ENCODE assay signal across 2 cellular contexts in genomic region chr10:93337309-93337721, GRCh38.
TF ChIP-seq lines count a peak whose summit lies in the region.

No MANE protein-coding gene starts in this region.

TF ChIP-seq in GM12878, 131 proteins besides CTCF, POLR2A, EP300 and RAD21 (continued from another document):
- TF ChIP-seq MYB (IDR thresholded peaks at IDR 0.05; ENCODE audit: borderline replicate concordance, low read depth, low read length), result no peak
- TF ChIP-seq ZNF592 (IDR thresholded peaks at IDR 0.05), result no peak
- no peak for TF ChIP-seq NRF1 (conservative IDR thresholded peaks at IDR 0.05; ENCODE audit: low read depth, low read length)

TF ChIP-seq in HepG2, 621 proteins besides CTCF, POLR2A, EP300 and RAD21 (continued from another document):
- no peak for TF ChIP-seq HMGXB3 (CRISPR knock-in tag; IDR thresholded peaks at IDR 0.05; ENCODE audit: borderline replicate concordance)
